ENCODE assay signal across 19 cellular contexts in genomic region chr11:2752923-2753322, GRCh38. TPM values are rescaled to one million over a fixed set of nuclear protein-coding genes. Genes with fewer than 3 reads are reported as not detected.
DNase-seq lines count a peak whose midpoint lies in the region; ATAC-seq, FAIRE-seq and TF ChIP-seq lines count a peak whose summit lies in the region.
"Had no signal": no experiment of that assay in that cellular context is flagged by ENCODE, and none has a peak within 500 bp of the region (broad histone marks: within the 10 kb centered on the region; RNA-seq: fewer than 3 reads in every experiment).

No MANE protein-coding gene starts in this region.

- H3K9me3 ChIP-seq in trophoblast cell (ENCODE audit: insufficient read depth, low read depth, low read length): peaks cover 14% of the 10 kb centered on the region

- H3K27ac ChIP-seq in trophoblast cell (ENCODE audit: low read depth, low read length): peak overlapping the region; percentile 41
- H3K27ac ChIP-seq: parathyroid adenoma, SJCRH30 had no signal

- H3K23ac ChIP-seq in trophoblast cell (ENCODE audit: low read length): no peak overlapping the region

- TF ChIP-seq CTCF in AG09319 (IDR thresholded peaks at IDR 0.05; ENCODE audit: low read depth, low read length) (no peak), fibroblast of the aortic adventitia (IDR thresholded peaks at IDR 0.05; ENCODE audit: insufficient read depth, low read length) (no peak)

- peak overlapping the region; percentile 6 for H4K8ac ChIP-seq in trophoblast cell (ENCODE audit: low read depth, low read length)

- peaks cover 23 to 37% of the 10 kb centered on the region in 2 experiments for H3K4me1 ChIP-seq in trophoblast cell (ENCODE audit: control insufficient read depth in 1 of 2, insufficient read depth in 2 of 2, low read length in 2 of 2)

- no peak for ATAC-seq in HG03108 (IDR thresholded peaks at IDR 0.05; ENCODE audit: unreplicated experiment)
- ATAC-seq: stimulated activated naive CD8-positive, alpha-beta T cell treated with anti-CD3 and anti-CD28 coated beads, Interleukin-15, amount 100 ng/mL, for 72 hours had no signal

- no peak overlapping the region for H4K12ac ChIP-seq in trophoblast cell (ENCODE audit: low read depth, low read length)

- peak overlapping the region; percentile 28 for H3K14ac ChIP-seq in trophoblast cell (ENCODE audit: low read length)

- H3K18ac ChIP-seq in trophoblast cell (ENCODE audit: low read length): peak overlapping the region; percentile 9

- H3K27me3 ChIP-seq in trophoblast cell (ENCODE audit: insufficient read depth, low read length): no peaks in the 10 kb centered on the region
- H3K27me3 ChIP-seq: SJCRH30 had no signal

- H3K79me2 ChIP-seq in trophoblast cell (ENCODE audit: control insufficient read depth, insufficient read depth, low read length, poor library complexity): peaks cover 5% of the 10 kb centered on the region
- H3K79me2 ChIP-seq: parathyroid adenoma had no signal

- peak overlapping the region; percentile 83 for H2BK120ac ChIP-seq in trophoblast cell (ENCODE audit: insufficient read depth, low read length, poor library complexity)

- H3K4ac ChIP-seq in trophoblast cell (ENCODE audit: low read depth, low read length): peak overlapping the region; percentile 31

- peak overlapping the region; percentile 42 for H2BK12ac ChIP-seq in trophoblast cell (ENCODE audit: low read length)

- peaks cover 45% of the 10 kb centered on the region for H3K79me1 ChIP-seq in trophoblast cell (ENCODE audit: low read length)

- H3K9ac ChIP-seq in trophoblast cell (ENCODE audit: low read length): no peak overlapping the region
- H3K9ac ChIP-seq: parathyroid adenoma had no signal

- peak overlapping the region; percentile 18 for H2BK5ac ChIP-seq in trophoblast cell (ENCODE audit: low read depth, low read length, poor library complexity)

- H2AK5ac ChIP-seq in trophoblast cell (ENCODE audit: low read length): peak overlapping the region; percentile 26

- WGBS in trophoblast cell (ENCODE audit: extremely low coverage, insufficient coverage, insufficient read length): no CpG with 5 or more reads among the region's 12 CpGs

- no peak overlapping the region for H3K4me2 ChIP-seq in trophoblast cell (ENCODE audit: low read length)

- peak overlapping the region; percentile 49 for H4K91ac ChIP-seq in trophoblast cell (ENCODE audit: low read depth, low read length)

- peak; percentile 36 for FAIRE-seq in RCC 7860 (lab: Jason Lieb, UNC)

- H3K36me3 ChIP-seq in trophoblast cell (ENCODE audit: control insufficient read depth in 1 of 2, insufficient read depth in 2 of 2, low read length in 2 of 2): no peaks in the 10 kb centered on the region
- H3K36me3 ChIP-seq: SJCRH30 had no signal

- DNase-seq in AG09319 (ENCODE audit: extremely low read depth, low read depth) (peak; percentile 54), RCC 7860 (ENCODE audit: low spot score) (peak; percentile 72), fibroblast of the aortic adventitia (ENCODE audit: low read depth) (peak; percentile 17), trophoblast cell (peak; percentile 58 to 77), OCI-M1 (lab: John Stamatoyannopoulos, UW) (no peak), amygdala (lab: John Stamatoyannopoulos, UW) (no peak), AG20443 (ENCODE audit: low spot score) (no peak)
- DNase-seq: activated CD4-positive, CD25-positive, alpha-beta regulatory T cell; central memory CD4-positive, alpha-beta T cell; glutamatergic neuron; KG1; MV-4-11; NCI-H1694 treated with DMSO at 0.1 percent for 48 hours; NCI-H774; SJCRH30; stimulated activated CD4-positive, alpha-beta T cell treated with anti-CD3 and anti-CD28 coated beads, Interleukin-2, amount 100 ng/mL, for 24 hours; stimulated activated naive CD8-positive, alpha-beta T cell treated with anti-CD3 and anti-CD28 coated beads, Interleukin-15, amount 100 ng/mL, for 72 hours had no signal

- H3K4me3 ChIP-seq in fibroblast of the aortic adventitia (ENCODE audit: low read depth, low read length) (no peak overlapping the region), trophoblast cell (ENCODE audit: low read depth, low read length) (no peak overlapping the region)
- H3K4me3 ChIP-seq: SJCRH30 had no signal

- H2AFZ ChIP-seq in trophoblast cell (ENCODE audit: insufficient read depth, low read length, poor library complexity): no peak overlapping the region
- H2AFZ ChIP-seq: parathyroid adenoma had no signal

RNA-seq across cellular contexts. Expression of gene KCNQ1OT1, which starts 53.1 kb away (rescaled TPM):
- total RNA-seq in fibroblast of the aortic adventitia (ENCODE audit: low replicate concordance): 5.5 and 7.3 TPM in 2 replicates
- polyA plus RNA-seq in trophoblast cell (2013): 0.19 and 0.21 TPM in 2 replicates

Comparison
In these comparisons a context has a peak if more than half of its experiments do, and no peak if none do; other contexts are left out.
1. DNase-seq: peak in AG09319 (single experiment), RCC 7860 (single experiment), fibroblast of the aortic adventitia (single experiment) and trophoblast cell (2 of 2); none in OCI-M1 (single experiment), amygdala (0 of 56) and AG20443 (single experiment).